Comparison of ENCODE assay signal across 8 cellular contexts in genomic region chr14:75063013-75063412, GRCh38. TPM values are rescaled to one million over a fixed set of nuclear protein-coding genes. Genes with fewer than 3 reads are reported as not detected.
DNase-seq lines count a peak whose midpoint lies in the region; ATAC-seq lines count a peak whose summit lies in the region.

No MANE protein-coding gene starts in this region.

- no peak for ATAC-seq in activated CD8-positive, alpha-beta T cell treated with anti-CD3 and anti-CD28 coated beads, Interleukin-2, amount 10 ng/mL, durations not matched to agents 7 days and 5 days
- no peak for ATAC-seq in HG03280 (IDR thresholded peaks at IDR 0.05; ENCODE audit: unreplicated experiment)

- peak overlapping the region; percentile 99 for H3K27ac Mint-ChIP-seq in activated CD8-positive, alpha-beta T cell treated with anti-CD3 and anti-CD28 coated beads, Interleukin-2, amount 10 ng/mL, durations not matched to agents 7 days and 5 days

- CTCF ChIA-PET in activated CD8-positive, alpha-beta T cell treated with anti-CD3 and anti-CD28 coated beads, Interleukin-2, amount 10 ng/mL, durations not matched to agents 7 days and 5 days (lab: Charles Lee) = interaction anchor here (0.9 to 4.0 kb wide), 12 partner anchors 11 to 202 kb away, joined by 3 to 22 read pairs (median 5); partner anchors contain the start of gene MLH3

- DNase-seq in NCI-H748 (lab: John Stamatoyannopoulos, UW; ENCODE audit: unreplicated experiment) = peak; percentile 33
- no peak for DNase-seq in NCI-H748 treated with DMSO at 0.1 percent for 48 hours (lab: John Stamatoyannopoulos, UW)
- DNase-seq in activated CD8-positive, alpha-beta T cell treated with anti-CD3 and anti-CD28 coated beads, Interleukin-2, amount 10 ng/mL, durations not matched to agents 7 days and 5 days = no peak
- no peak for DNase-seq in substantia nigra (lab: John Stamatoyannopoulos, UW)
- DNase-seq in NCI-H526 (lab: John Stamatoyannopoulos, UW) = no peak
- no peak for DNase-seq in NCI-H1105 (lab: John Stamatoyannopoulos, UW)

- H3K4me3 ChIP-seq in iPS-18c (ENCODE audit: insufficient read depth, low read depth, low read length) = peak overlapping the region; percentile 72

- peak overlapping the region; percentile 62 for H3K27ac ChIP-seq in substantia nigra (ENCODE audit: low read depth, low read length, poor library complexity, severe bottlenecking)

- POLR2A ChIA-PET in activated CD8-positive, alpha-beta T cell treated with anti-CD3 and anti-CD28 coated beads, Interleukin-2, amount 10 ng/mL, durations not matched to agents 7 days and 5 days (lab: Charles Lee) = interaction anchor here (0.7 to 3.1 kb wide), 6 partner anchors 13 to 881 kb away, joined by 3 to 14 read pairs (median 4); partner anchors contain the start of gene EIF2B2

- no peaks in the 10 kb centered on the region for H3K9me3 ChIP-seq in iPS-18c (ENCODE audit: control insufficient read depth, insufficient read depth, low read length)

- H3K9me3 Mint-ChIP-seq in activated CD8-positive, alpha-beta T cell treated with anti-CD3 and anti-CD28 coated beads, Interleukin-2, amount 10 ng/mL, durations not matched to agents 7 days and 5 days (ENCODE audit: insufficient read depth) = no peaks in the 10 kb centered on the region

- H3K4me1 Mint-ChIP-seq in activated CD8-positive, alpha-beta T cell treated with anti-CD3 and anti-CD28 coated beads, Interleukin-2, amount 10 ng/mL, durations not matched to agents 7 days and 5 days (ENCODE audit: low read depth) = peaks cover 38% of the 10 kb centered on the region

- H3K36me3 Mint-ChIP-seq in activated CD8-positive, alpha-beta T cell treated with anti-CD3 and anti-CD28 coated beads, Interleukin-2, amount 10 ng/mL, durations not matched to agents 7 days and 5 days (ENCODE audit: low read depth) = peaks cover 42% of the 10 kb centered on the region

- H3K27me3 Mint-ChIP-seq in activated CD8-positive, alpha-beta T cell treated with anti-CD3 and anti-CD28 coated beads, Interleukin-2, amount 10 ng/mL, durations not matched to agents 7 days and 5 days (ENCODE audit: low read depth) = no peaks in the 10 kb centered on the region

- H3K4me3 Mint-ChIP-seq in activated CD8-positive, alpha-beta T cell treated with anti-CD3 and anti-CD28 coated beads, Interleukin-2, amount 10 ng/mL, durations not matched to agents 7 days and 5 days = peak overlapping the region; percentile 100

RNA-seq across cellular contexts. Expression of gene ACYP1, which starts 0.8 kb away (rescaled TPM):
- 10 to 100 TPM; 42.6 to 44.0 TPM for total RNA-seq in activated CD8-positive, alpha-beta T cell treated with anti-CD3 and anti-CD28 coated beads, Interleukin-2, amount 10 ng/mL, durations not matched to agents 7 days and 5 days

RNA-seq across cellular contexts. Expression of gene ZC2HC1C, which starts 6.4 kb away (rescaled TPM):
- total RNA-seq in activated CD8-positive, alpha-beta T cell treated with anti-CD3 and anti-CD28 coated beads, Interleukin-2, amount 10 ng/mL, durations not matched to agents 7 days and 5 days = 1 to 10 TPM; 1.3 to 1.4 TPM

RNA-seq across cellular contexts. Expression of gene MLH3, which starts 11.7 kb away (rescaled TPM):
- 10 to 100 TPM; 15.1 to 17.2 TPM for total RNA-seq in activated CD8-positive, alpha-beta T cell treated with anti-CD3 and anti-CD28 coated beads, Interleukin-2, amount 10 ng/mL, durations not matched to agents 7 days and 5 days
